10 cellular contexts compared by ENCODE assay signal in the genomic region with DNA sequence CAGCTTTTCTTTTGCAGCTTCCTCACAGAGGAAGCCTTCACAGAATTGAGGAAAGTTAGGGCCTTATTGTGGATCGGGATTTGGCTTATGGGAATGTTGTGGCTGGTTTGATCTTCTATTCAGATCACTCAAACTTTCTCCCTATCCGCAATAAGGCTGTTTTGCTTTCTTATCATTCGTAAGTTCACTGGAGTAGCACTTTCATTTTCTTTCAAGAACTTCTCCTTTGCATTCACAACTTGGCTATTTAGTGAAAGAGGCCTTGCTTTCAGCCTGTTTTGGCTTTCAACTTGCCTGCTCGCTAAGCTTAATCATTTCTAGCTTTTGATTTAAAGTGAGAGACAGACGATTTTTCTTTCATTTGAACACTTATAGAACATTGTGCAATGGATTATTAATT.
A peak's percentile ranks its signal among the peaks of the same experiment; 100 is the strongest.
DNase-seq lines count a peak whose midpoint lies in the region; ATAC-seq and TF ChIP-seq lines count a peak whose summit lies in the region.
"Had no signal": no experiment of that assay in that cellular context is flagged by ENCODE, and none has a peak within 500 bp of the region (broad histone marks: within the 10 kb centered on the region; RNA-seq: fewer than 3 reads in every experiment).

No MANE protein-coding gene starts in this region.

- ATAC-seq in HG02970 (IDR thresholded peaks at IDR 0.05; ENCODE audit: low FRiP score, unreplicated experiment): peak; percentile 76
- peak in 1 of 2 donors; percentile 42 for ATAC-seq in stimulated activated naive B cell treated with anti-CD40 and anti-IgM and Interleukin-4, amounts not matched to agents 10 μg/mL and 1 μg/mL and 100 μg/mL, for 72 hours (replicated peaks)

- peaks cover 19% of the 10 kb centered on the region for H3K4me1 Mint-ChIP-seq in activated naive CD4-positive, alpha-beta T cell treated with anti-CD3 and anti-CD28 coated beads for 36 hours (ENCODE audit: low read depth)
- H3K4me1 Mint-ChIP-seq in activated CD4-positive, alpha-beta memory T cell treated with anti-CD3 and anti-CD28 coated beads, Interleukin-2, amount 10 ng/mL, durations not matched to agents 7 days and 5 days: peaks cover 14% of the 10 kb centered on the region
- peaks cover 6 to 14% of the 10 kb centered on the region in 2 donors for H3K4me1 Mint-ChIP-seq in stimulated activated naive B cell treated with anti-CD40 and anti-IgM and Interleukin-4, amounts not matched to agents 10 μg/mL and 1 μg/mL and 100 μg/mL, for 72 hours

- POLR2A ChIA-PET in activated CD4-positive, alpha-beta memory T cell treated with anti-CD3 and anti-CD28 coated beads, Interleukin-2, amount 10 ng/mL, durations not matched to agents 7 days and 5 days (lab: Charles Lee): interaction anchor here (0.9 kb wide), 1 partner anchor 310 kb away, joined by 3 read pairs; a partner anchor contains a TSS

- H3K4me3 Mint-ChIP-seq in activated naive CD4-positive, alpha-beta T cell treated with anti-CD3 and anti-CD28 coated beads for 36 hours: peak overlapping the region; percentile 34
- peak overlapping the region; percentile 60 for H3K4me3 Mint-ChIP-seq in activated CD4-positive, alpha-beta memory T cell treated with anti-CD3 and anti-CD28 coated beads, Interleukin-2, amount 10 ng/mL, durations not matched to agents 7 days and 5 days
- peak overlapping the region; percentile 56 to 63 for H3K4me3 Mint-ChIP-seq in stimulated activated naive B cell treated with anti-CD40 and anti-IgM and Interleukin-4, amounts not matched to agents 10 μg/mL and 1 μg/mL and 100 μg/mL, for 72 hours

- H3K9me3 Mint-ChIP-seq in activated naive CD4-positive, alpha-beta T cell treated with anti-CD3 and anti-CD28 coated beads for 36 hours: no peaks in the 10 kb centered on the region
- H3K9me3 Mint-ChIP-seq in activated CD4-positive, alpha-beta memory T cell treated with anti-CD3 and anti-CD28 coated beads, Interleukin-2, amount 10 ng/mL, durations not matched to agents 7 days and 5 days: no peaks in the 10 kb centered on the region
- H3K9me3 Mint-ChIP-seq in stimulated activated naive B cell treated with anti-CD40 and anti-IgM and Interleukin-4, amounts not matched to agents 10 μg/mL and 1 μg/mL and 100 μg/mL, for 72 hours: no peaks in the 10 kb centered on the region

- no peak for TF ChIP-seq POLR2A in esophagus muscularis mucosa (IDR thresholded peaks at IDR 0.05; ENCODE audit: low read depth)

- 69% methylated on average over 5 of the region's 5 CpGs for WGBS in esophagus muscularis mucosa

- H3K36me3 ChIP-seq in esophagus muscularis mucosa: no peaks in the 10 kb centered on the region
- H3K36me3 ChIP-seq: BLaER1 had no signal

- TF ChIP-seq EP300 in esophagus muscularis mucosa (IDR thresholded peaks at IDR 0.05): no peak

- H3K4me1 ChIP-seq in esophagus muscularis mucosa: no peaks in the 10 kb centered on the region
- H3K4me1 ChIP-seq: BLaER1 had no signal

- CTCF ChIA-PET in activated naive CD4-positive, alpha-beta T cell treated with anti-CD3 and anti-CD28 coated beads for 36 hours (lab: Charles Lee): interaction anchor here (0.6 kb wide), 1 partner anchor 11 kb away, joined by 3 read pairs; no protein-coding TSS in a partner anchor
- CTCF ChIA-PET in activated CD4-positive, alpha-beta memory T cell treated with anti-CD3 and anti-CD28 coated beads, Interleukin-2, amount 10 ng/mL, durations not matched to agents 7 days and 5 days (lab: Charles Lee): no interaction called here

- H3K9me3 ChIP-seq in esophagus muscularis mucosa: no peaks in the 10 kb centered on the region
- H3K9me3 ChIP-seq: BLaER1 had no signal

- H3K27me3 ChIP-seq in esophagus muscularis mucosa: no peaks in the 10 kb centered on the region
- H3K27me3 ChIP-seq: BLaER1 had no signal

- H3K27ac Mint-ChIP-seq in activated naive CD4-positive, alpha-beta T cell treated with anti-CD3 and anti-CD28 coated beads for 36 hours: peak overlapping the region; percentile 23
- peak overlapping the region; percentile 3 for H3K27ac Mint-ChIP-seq in activated CD4-positive, alpha-beta memory T cell treated with anti-CD3 and anti-CD28 coated beads, Interleukin-2, amount 10 ng/mL, durations not matched to agents 7 days and 5 days
- H3K27ac Mint-ChIP-seq in stimulated activated naive B cell treated with anti-CD40 and anti-IgM and Interleukin-4, amounts not matched to agents 10 μg/mL and 1 μg/mL and 100 μg/mL, for 72 hours: peak overlapping the region; percentile 52

- H3K27me3 Mint-ChIP-seq in activated naive CD4-positive, alpha-beta T cell treated with anti-CD3 and anti-CD28 coated beads for 36 hours (ENCODE audit: low read depth): no peaks in the 10 kb centered on the region
- H3K27me3 Mint-ChIP-seq in activated CD4-positive, alpha-beta memory T cell treated with anti-CD3 and anti-CD28 coated beads, Interleukin-2, amount 10 ng/mL, durations not matched to agents 7 days and 5 days: no peaks in the 10 kb centered on the region
- H3K27me3 Mint-ChIP-seq in stimulated activated naive B cell treated with anti-CD40 and anti-IgM and Interleukin-4, amounts not matched to agents 10 μg/mL and 1 μg/mL and 100 μg/mL, for 72 hours: peaks cover 0 to 4% of the 10 kb centered on the region in 2 donors

- intact Hi-C loops in activated naive CD4-positive, alpha-beta T cell treated with anti-CD3 and anti-CD28 coated beads for 36 hours (cut with micrococcal nuclease): loop anchor here (2.0 kb wide), 1 partner anchor 44 kb away; no protein-coding TSS in a partner anchor
- intact Hi-C loops in esophagus muscularis mucosa (cut with DNase I): no loop called here

- H3K36me3 Mint-ChIP-seq in activated naive CD4-positive, alpha-beta T cell treated with anti-CD3 and anti-CD28 coated beads for 36 hours (ENCODE audit: low read depth): no peaks in the 10 kb centered on the region
- no peaks in the 10 kb centered on the region for H3K36me3 Mint-ChIP-seq in activated CD4-positive, alpha-beta memory T cell treated with anti-CD3 and anti-CD28 coated beads, Interleukin-2, amount 10 ng/mL, durations not matched to agents 7 days and 5 days (ENCODE audit: low read depth)
- H3K36me3 Mint-ChIP-seq in stimulated activated naive B cell treated with anti-CD40 and anti-IgM and Interleukin-4, amounts not matched to agents 10 μg/mL and 1 μg/mL and 100 μg/mL, for 72 hours: no peaks in the 10 kb centered on the region

- DNase-seq in activated naive CD4-positive, alpha-beta T cell treated with anti-CD3 and anti-CD28 coated beads for 36 hours: peak; percentile 10
- no peak for DNase-seq in activated naive CD4-positive, alpha-beta T cell treated with Interleukin-2 at 50 U/mL for 16 hours
- DNase-seq in activated CD4-positive, alpha-beta memory T cell treated with anti-CD3 and anti-CD28 coated beads, Interleukin-2, amount 10 ng/mL, durations not matched to agents 7 days and 5 days: no peak
- no peak for DNase-seq in stimulated activated naive B cell treated with anti-CD40 and anti-IgM and Interleukin-4, amounts not matched to agents 10 μg/mL and 1 μg/mL and 100 μg/mL, for 72 hours
- DNase-seq in NCI-H1092 treated with DMSO at 0.1 percent for 48 hours (lab: John Stamatoyannopoulos, UW): no peak
- DNase-seq in caudate nucleus (lab: John Stamatoyannopoulos, UW): no peak
- DNase-seq in esophagus muscularis mucosa (ENCODE audit: extremely low spot score): no peak
- DNase-seq: SHP77 treated with DMSO at 0.1 percent for 48 hours had no signal

- TF ChIP-seq CTCF in esophagus muscularis mucosa (IDR thresholded peaks at IDR 0.05): no peak

- H3K27ac ChIP-seq in caudate nucleus (ENCODE audit: low read depth, low read length): no peak overlapping the region
- H3K27ac ChIP-seq in esophagus muscularis mucosa (replicated peaks in 1 of 4): no peak overlapping the region
- H3K27ac ChIP-seq: BLaER1 had no signal

- H3K4me3 ChIP-seq in esophagus muscularis mucosa: no peak overlapping the region
- H3K4me3 ChIP-seq: BLaER1 had no signal
